8 cellular contexts compared by ENCODE assay signal in the genomic region with DNA sequence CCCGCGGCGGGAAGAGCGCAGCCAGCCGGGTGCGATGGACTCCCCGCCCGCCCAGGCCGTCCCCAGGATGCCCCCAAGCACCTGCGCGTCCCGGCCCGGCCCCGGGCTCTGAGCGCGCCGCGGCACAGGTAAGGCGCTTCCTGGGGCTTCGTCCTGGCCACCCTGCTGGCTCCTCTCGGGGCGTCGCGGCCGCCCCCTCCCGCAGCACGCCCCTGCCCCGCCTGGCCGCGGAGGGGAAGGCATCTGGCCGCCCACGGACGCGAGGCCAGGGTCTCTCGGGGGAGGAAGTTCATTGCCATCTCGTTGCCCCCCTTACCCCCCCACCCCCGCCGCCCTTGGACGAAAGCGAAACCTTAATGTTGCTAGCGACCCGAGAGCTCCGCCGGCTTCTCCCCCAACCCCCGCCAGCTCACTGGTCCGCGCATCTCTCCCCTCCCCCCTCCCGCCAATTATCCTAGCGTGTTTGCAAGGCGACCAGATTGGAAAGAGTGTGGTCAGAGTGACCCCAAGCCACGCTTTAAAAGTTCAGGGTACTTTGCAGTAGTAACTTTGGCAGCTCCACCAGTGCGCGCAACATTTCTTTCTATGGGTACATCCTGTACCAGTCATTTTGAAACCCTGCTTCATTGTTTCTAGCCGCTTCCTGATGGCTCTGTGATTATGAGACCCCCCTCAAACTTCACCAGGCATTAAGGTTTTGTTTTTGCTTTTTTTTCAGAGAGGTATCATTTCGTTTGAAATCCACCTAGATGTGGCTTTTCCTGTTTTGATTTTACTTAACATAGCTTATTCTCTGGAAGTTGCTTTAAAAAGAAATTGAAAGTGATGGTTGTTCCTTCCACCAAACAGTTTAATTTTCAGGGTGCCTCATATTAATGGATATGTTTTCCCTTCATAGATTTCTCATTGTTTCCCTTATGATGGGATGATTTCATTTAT. TPM values are rescaled to one million over a fixed set of nuclear protein-coding genes. Genes with fewer than 3 reads are reported as not detected.
DNase-seq lines count a peak whose midpoint lies in the region; ATAC-seq and TF ChIP-seq lines count a peak whose summit lies in the region.

No MANE protein-coding gene starts in this region.

- H3K36me3 ChIP-seq in GM23248 (ENCODE audit: low read depth): no peaks in the 10 kb centered on the region
- H3K36me3 ChIP-seq in muscle layer of colon (ENCODE audit: insufficient read depth, low read length): no peaks in the 10 kb centered on the region

- H3K4me1 Mint-ChIP-seq in effector memory CD8-positive, alpha-beta T cell (ENCODE audit: low read depth in 2 of 2): peaks cover 29 to 32% of the 10 kb centered on the region in 2 donors

- H3K4me3 Mint-ChIP-seq in effector memory CD8-positive, alpha-beta T cell: peak overlapping the region; percentile 82 to 89

- in situ Hi-C loops in GM23248 (cut with MboI): no loop called here

- DNase-seq in GM12865 (ENCODE audit: low read depth) (peak; percentile 93), GM23248 (peak; percentile 25), LNCaP clone FGC (ENCODE audit: low read depth) (no peak), HUDEP-2 (lab: John Stamatoyannopoulos, UW; ENCODE audit: unreplicated experiment in 76 of 76) (no peak)
- DNase-seq in activated CD4-positive, alpha-beta T cell treated with anti-CD3 and anti-CD28 coated beads, Interleukin-2, amount 50 U/mL, for 4 hours: peak; percentile 44 to 54
- peak; percentile 40 to 48 (median 48) for DNase-seq in effector memory CD8-positive, alpha-beta T cell
- DNase-seq in stimulated activated CD8-positive, alpha-beta memory T cell treated with anti-CD3 and anti-CD28 coated beads, Interleukin-7, amount 100 ng/mL, for 4 hours (ENCODE audit: low read depth in 2 of 2): peak; percentile 44 to 70

- peaks cover 10% of the 10 kb centered on the region for H3K36me3 Mint-ChIP-seq in effector memory CD8-positive, alpha-beta T cell (ENCODE audit: insufficient read depth)

- no peaks in the 10 kb centered on the region for H3K27me3 Mint-ChIP-seq in effector memory CD8-positive, alpha-beta T cell

- H3K4me1 ChIP-seq in GM23248 (ENCODE audit: insufficient read depth) (no peaks in the 10 kb centered on the region; the same call in 1 of the 2 replicates), muscle layer of colon (ENCODE audit: insufficient read depth, low read length) (peaks cover 60% of the 10 kb centered on the region)

- H3K4me3 ChIP-seq in GM12865 (ENCODE audit: low read depth, low read length) (peak overlapping the region; percentile 75), GM23248 (peak overlapping the region; percentile 72), LNCaP clone FGC (ENCODE audit: low read depth, low read length) (peak overlapping the region; percentile 66), muscle layer of colon (ENCODE audit: low read depth in 1 of 2, low read length in 2 of 2) (peak overlapping the region; percentile 75 to 82)

- TF ChIP-seq CTCF in GM12865 (IDR thresholded peaks at IDR 0.05; ENCODE audit: insufficient read depth, low read depth, low read length, missing control alignments) (no peak), LNCaP clone FGC (IDR thresholded peaks at IDR 0.05; ENCODE audit: control insufficient read depth, extremely low read depth, insufficient read depth) (no peak)

- H3K9ac ChIP-seq in GM23248: no peak overlapping the region
- peak overlapping the region; percentile 62 for H3K9ac ChIP-seq in muscle layer of colon (ENCODE audit: low read length)

- H3K4me2 ChIP-seq in GM23248 (ENCODE audit: unreplicated experiment): peak overlapping the region; percentile 62

- peak; percentile 60 for ATAC-seq in effector memory CD8-positive, alpha-beta T cell (replicated peaks)

- H3K27ac ChIP-seq in GM23248: no peak overlapping the region
- H3K27ac ChIP-seq in muscle layer of colon (ENCODE audit: low read depth, low read length): peak overlapping the region; percentile 96

- no peaks in the 10 kb centered on the region for H3K9me3 Mint-ChIP-seq in effector memory CD8-positive, alpha-beta T cell

- H3K27me3 ChIP-seq in GM23248 (replicated peaks; ENCODE audit: insufficient read depth) (peaks cover 57% of the 10 kb centered on the region), muscle layer of colon (ENCODE audit: control insufficient read depth in 1 of 2, insufficient read depth in 2 of 2, low read length in 2 of 2) (no peaks in the 10 kb centered on the region)

- H4K20me1 ChIP-seq in GM23248 (ENCODE audit: insufficient read depth): no peaks in the 10 kb centered on the region

- 1 to 2% methylated on average over 9 to 38 of the region's 55 CpGs for WGBS in GM23248 (ENCODE audit: low coverage in 1 of 2, low lambda C conversion rate in 2 of 2, missing lambda C conversion rate in 2 of 2), 2 experiments

- H3F3A ChIP-seq in GM23248 (ENCODE audit: insufficient read depth): no peaks in the 10 kb centered on the region

- H3K9me3 ChIP-seq in GM23248 (ENCODE audit: low read depth) (no peaks in the 10 kb centered on the region), muscle layer of colon (ENCODE audit: low read length) (no peaks in the 10 kb centered on the region)

- peak overlapping the region; percentile 83 to 94 for H3K27ac Mint-ChIP-seq in effector memory CD8-positive, alpha-beta T cell

- H3K9me2 ChIP-seq in GM23248 (ENCODE audit: insufficient read depth): no peaks in the 10 kb centered on the region

- H3K79me2 ChIP-seq in GM23248 (ENCODE audit: insufficient read depth): no peaks in the 10 kb centered on the region

- peak overlapping the region; percentile 69 for H2AFZ ChIP-seq in GM23248

RNA-seq across cellular contexts. Expression of gene TBC1D1, which starts 0.6 kb away (rescaled TPM):
- total RNA-seq in GM23248 (2014; rRNA removed; shearing (Covaris generic)): 34.6 and 41.1 TPM in 2 replicates
- 12.4 and 13.6 TPM in 2 replicates for polyA plus RNA-seq in GM23248 (2016; fragmentation: Nextera tagmentation; extraction: Ambion mirVana)

Comparison
In these comparisons a context has a peak if more than half of its experiments do, and no peak if none do; other contexts are left out.
1. DNase-seq: peak in GM12865 (single experiment), GM23248 (single experiment), activated CD4-positive, alpha-beta T cell treated with anti-CD3 and anti-CD28 coated beads, Interleukin-2, amount 50 U/mL, for 4 hours (2 of 2), effector memory CD8-positive, alpha-beta T cell (3 of 3) and stimulated activated CD8-positive, alpha-beta memory T cell treated with anti-CD3 and anti-CD28 coated beads, Interleukin-7, amount 100 ng/mL, for 4 hours (2 of 2); none in LNCaP clone FGC (single experiment) and HUDEP-2 (0 of 76).
2. Peak in every context shown above with its lines, with median percentiles within 50 percentile points of each other: H3K4me3 ChIP-seq.